Comparison of ENCODE assay signal across 22 cellular contexts in genomic region chr12:25412735-25413134, GRCh38.
"Had no signal": no experiment of that assay in that cellular context is flagged by ENCODE, and none has a peak within 500 bp of the region (broad histone marks: within the 10 kb centered on the region; RNA-seq: fewer than 3 reads in every experiment).

No MANE protein-coding gene starts in this region.

- H3K27ac Mint-ChIP-seq: IgD-negative memory B cell had no signal

- H3K27ac ChIP-seq: HL-60, KMS-11, RWPE1 had no signal

- H3K36me3 Mint-ChIP-seq: IgD-negative memory B cell had no signal

- H3K4me3 ChIP-seq: K562 had no signal

- ATAC-seq: K562, Panc1, PC-3, SK-N-SH treated with all-trans-retinoic acid at 6 μM for 48 hours had no signal

- H3K4me2 ChIP-seq: KMS-11 had no signal

- DNase-seq: Kasumi-1, NCI-H1092, NCI-H1105 treated with DMSO at 0.1 percent for 48 hours, NCI-H1417 treated with DMSO at 0.1 percent for 48 hours, NCI-H146, NCI-H1694 treated with DMSO at 0.1 percent for 48 hours, NCI-H1930, NCI-H2081, NCI-H2107, NCI-H2227 treated with DMSO at 0.1 percent for 48 hours, NCI-H524, NCI-H526 treated with DMSO at 0.1 percent for 48 hours, NCI-H748 treated with DMSO at 0.1 percent for 48 hours, PC-3, SHP77 had no signal

- H3K9ac ChIP-seq: KMS-11 had no signal
